ENCODE assay signal across 7 cellular contexts in genomic region chr15:30264000-30264399, GRCh38.
DNase-seq lines count a peak whose midpoint lies in the region; ATAC-seq, FAIRE-seq and TF ChIP-seq lines count a peak whose summit lies in the region.
"Not testable (repeated sequence)": the region's sequence is repeated elsewhere in the genome, so short reads cannot be mapped to it uniquely, and the experiment has no call there.

No MANE protein-coding gene starts in this region.

- H3K4me2 ChIP-seq in HepG2 (ENCODE audit: low read depth, low read length): not testable (repeated sequence)

- peak; percentile 70 for FAIRE-seq in HTR-8/SVneo (lab: Jason Lieb, UNC)
- not testable (repeated sequence) for FAIRE-seq in HepG2 (lab: Jason Lieb, UNC)

- H4K20me1 ChIP-seq in HepG2 (ENCODE audit: insufficient read depth, low read length): not testable (repeated sequence)

- H3K79me2 ChIP-seq in HepG2 (ENCODE audit: insufficient read depth, low read length): not testable (repeated sequence)

- TF ChIP-seq EP300 in HepG2 (IDR thresholded peaks at IDR 0.05; ENCODE audit: low read depth in 2 of 2, low read length in 2 of 2); HepG2 (CRISPR knock-in tag; IDR thresholded peaks at IDR 0.05; ENCODE audit: borderline replicate concordance): not testable (repeated sequence)

- DNase-seq in HTR-8/SVneo (ENCODE audit: insufficient read length, low spot score); HepG2 (ENCODE audit: low spot score); stimulated activated effector memory CD8-positive, alpha-beta T cell treated with anti-CD3 and anti-CD28 coated beads, Interleukin-12 subunit alpha, Interleukin-12 subunit beta, amount 100 ng/mL, for 72 hours (ENCODE audit: low spot score in 2 of 2): not testable (repeated sequence)
- peak; percentile 33 for DNase-seq in cardiac septum (ENCODE audit: low spot score)
- DNase-seq in natural killer cell treated with Interleukin-12 subunit alpha and Interleukin-12 subunit beta and Interleukin-15 and Interleukin-18, amount 100 ng/mL, for 72 hours (ENCODE audit: low spot score): peak; percentile 34

- H3K4me3 Mint-ChIP-seq in natural killer cell treated with Interleukin-12 subunit alpha and Interleukin-12 subunit beta and Interleukin-15 and Interleukin-18, amount 100 ng/mL, for 72 hours; stimulated activated effector memory CD8-positive, alpha-beta T cell treated with anti-CD3 and anti-CD28 coated beads, Interleukin-12 subunit alpha, Interleukin-12 subunit beta, amount 100 ng/mL, for 72 hours: not testable (repeated sequence)

- POLR2A ChIA-PET in HepG2 (lab: Yijun Ruan, JAX): not testable (repeated sequence)

- H3K4me1 ChIP-seq in HepG2 (ENCODE audit: insufficient read depth, low read length): not testable (repeated sequence)

- H3K36me3 Mint-ChIP-seq in natural killer cell treated with Interleukin-12 subunit alpha and Interleukin-12 subunit beta and Interleukin-15 and Interleukin-18, amount 100 ng/mL, for 72 hours; stimulated activated effector memory CD8-positive, alpha-beta T cell treated with anti-CD3 and anti-CD28 coated beads, Interleukin-12 subunit alpha, Interleukin-12 subunit beta, amount 100 ng/mL, for 72 hours: not testable (repeated sequence)

- 73% methylated on average over 3 of the region's 4 CpGs for WGBS in HepG2 (ENCODE audit: low lambda C conversion rate)

- not testable (repeated sequence) for H3K27me3 ChIP-seq in HepG2 (ENCODE audit: control insufficient read depth in 1 of 2, insufficient read depth in 2 of 2, low read length in 2 of 2)

- H3K4me1 Mint-ChIP-seq in natural killer cell treated with Interleukin-12 subunit alpha and Interleukin-12 subunit beta and Interleukin-15 and Interleukin-18, amount 100 ng/mL, for 72 hours (ENCODE audit: low read depth in 2 of 2); stimulated activated effector memory CD8-positive, alpha-beta T cell treated with anti-CD3 and anti-CD28 coated beads, Interleukin-12 subunit alpha, Interleukin-12 subunit beta, amount 100 ng/mL, for 72 hours: not testable (repeated sequence)

- not testable (repeated sequence) for H3K9ac ChIP-seq in HepG2 (ENCODE audit: insufficient read depth, low read depth, low read length)

- not testable (repeated sequence) for H3K27me3 Mint-ChIP-seq in natural killer cell treated with Interleukin-12 subunit alpha and Interleukin-12 subunit beta and Interleukin-15 and Interleukin-18, amount 100 ng/mL, for 72 hours

- peak; percentile 31; the same call in 1 of the 3 replicates for ATAC-seq in SK-N-SH treated with all-trans-retinoic acid at 6 μM for 48 hours
- peak; percentile 21 for ATAC-seq in esophagus mucosa
- peak; percentile 42; the same call in 1 of the 3 replicates for ATAC-seq in HepG2
- not testable (repeated sequence) for ATAC-seq in natural killer cell treated with Interleukin-12 subunit alpha and Interleukin-12 subunit beta and Interleukin-15 and Interleukin-18, amount 100 ng/mL, for 72 hours
- peak; percentile 14 for ATAC-seq in stimulated activated effector memory CD8-positive, alpha-beta T cell treated with anti-CD3 and anti-CD28 coated beads, Interleukin-12 subunit alpha, Interleukin-12 subunit beta, amount 100 ng/mL, for 72 hours

- BruUV-seq in HepG2 (replicated peaks; lab: Mats Ljungman, UMichigan): not testable (repeated sequence)

- not testable (repeated sequence) for TF ChIP-seq RAD21 in HepG2 (CRISPR knock-in tag; IDR thresholded peaks at IDR 0.05)

- not testable (repeated sequence) for H3K9me3 Mint-ChIP-seq in natural killer cell treated with Interleukin-12 subunit alpha and Interleukin-12 subunit beta and Interleukin-15 and Interleukin-18, amount 100 ng/mL, for 72 hours; stimulated activated effector memory CD8-positive, alpha-beta T cell treated with anti-CD3 and anti-CD28 coated beads, Interleukin-12 subunit alpha, Interleukin-12 subunit beta, amount 100 ng/mL, for 72 hours

- not testable (repeated sequence) for H3K36me3 ChIP-seq in HepG2 (replicated peaks in 1 of 2; ENCODE audit: control insufficient read depth in 1 of 2, insufficient read depth in 2 of 2, low read length in 2 of 2)

- TF ChIP-seq CTCF in HepG2 (CRISPR knock-in tag; IDR thresholded peaks at IDR 0.05): not testable (repeated sequence)

- not testable (repeated sequence) for TF ChIP-seq POLR2A in HepG2 (IDR thresholded peaks at IDR 0.05; ENCODE audit: insufficient read depth in 1 of 2, low read depth in 2 of 2, low read length in 2 of 2)

- H3K27ac Mint-ChIP-seq in natural killer cell treated with Interleukin-12 subunit alpha and Interleukin-12 subunit beta and Interleukin-15 and Interleukin-18, amount 100 ng/mL, for 72 hours; stimulated activated effector memory CD8-positive, alpha-beta T cell treated with anti-CD3 and anti-CD28 coated beads, Interleukin-12 subunit alpha, Interleukin-12 subunit beta, amount 100 ng/mL, for 72 hours: not testable (repeated sequence)

- not testable (repeated sequence) for H3K27ac ChIP-seq in HepG2 (ENCODE audit: extremely low read length, insufficient read depth, low read length)

- in situ Hi-C loops in HepG2 (cut with HindIII; ENCODE audit: extremely low pct_ligation_motif_present, low pct_unique_long_range_greater_than_20kb): not testable (repeated sequence)

- intact Hi-C loops in cardiac septum (cut with DNase I); HepG2 (cut with micrococcal nuclease; ENCODE audit: unreplicated experiment): not testable (repeated sequence)

- not testable (repeated sequence) for H2AFZ ChIP-seq in HepG2 (ENCODE audit: low read length)

- not testable (repeated sequence) for H3K4me3 ChIP-seq in HepG2 (replicated peaks in 1 of 3; ENCODE audit: insufficient read depth in 1 of 3, low read depth in 2 of 3, low read length in 3 of 3)

- CTCF ChIA-PET in HepG2 (lab: Yijun Ruan, JAX; ENCODE audit: low intra/inter-chr PET ratio, low total read pairs): not testable (repeated sequence)

- not testable (repeated sequence) for H3K9me3 ChIP-seq in HepG2 (ENCODE audit: low read length)

TF ChIP-seq in HepG2, 621 proteins besides CTCF, POLR2A, EP300 and RAD21:
- peak; percentile 37; the same call in 1 of the 2 replicates for TF ChIP-seq ZNF263 (CRISPR knock-in tag; IDR thresholded peaks at IDR 0.05)
